Comparison of ENCODE assay signal across 2 cellular contexts in genomic region chr5:79205965-79206364, GRCh38.
TF ChIP-seq lines count a peak whose summit lies in the region.

No MANE protein-coding gene starts in this region.

TF ChIP-seq in HCT116, 20 proteins besides CTCF, POLR2A, EP300 and RAD21:
- TF ChIP-seq FOSL1 (IDR thresholded peaks at IDR 0.05; ENCODE audit: low read depth): no peak
- TF ChIP-seq ATF3 (IDR thresholded peaks at IDR 0.05): no peak
- no peak for TF ChIP-seq TCF7L2 (IDR thresholded peaks at IDR 0.05; ENCODE audit: borderline replicate concordance, extremely low read depth, insufficient read depth, insufficient read length)
- TF ChIP-seq SIN3A (IDR thresholded peaks at IDR 0.05; ENCODE audit: low read depth): no peak
- no peak for TF ChIP-seq POLR2AphosphoS5 (IDR thresholded peaks at IDR 0.05; ENCODE audit: low read depth, low read length)
- TF ChIP-seq EZH2 (IDR thresholded peaks at IDR 0.05): no peak
- TF ChIP-seq ELF1 (IDR thresholded peaks at IDR 0.05; ENCODE audit: borderline replicate concordance, low read depth): no peak
- no peak for TF ChIP-seq EGR1 (IDR thresholded peaks at IDR 0.05; ENCODE audit: low read depth)
- TF ChIP-seq JUND (IDR thresholded peaks at IDR 0.05): no peak
- no peak for TF ChIP-seq ZFX (IDR thresholded peaks at IDR 0.05)
- no peak for TF ChIP-seq ZNF274 (IDR thresholded peaks at IDR 0.05; ENCODE audit: low read depth, low read length)
- TF ChIP-seq, protein P1, sequence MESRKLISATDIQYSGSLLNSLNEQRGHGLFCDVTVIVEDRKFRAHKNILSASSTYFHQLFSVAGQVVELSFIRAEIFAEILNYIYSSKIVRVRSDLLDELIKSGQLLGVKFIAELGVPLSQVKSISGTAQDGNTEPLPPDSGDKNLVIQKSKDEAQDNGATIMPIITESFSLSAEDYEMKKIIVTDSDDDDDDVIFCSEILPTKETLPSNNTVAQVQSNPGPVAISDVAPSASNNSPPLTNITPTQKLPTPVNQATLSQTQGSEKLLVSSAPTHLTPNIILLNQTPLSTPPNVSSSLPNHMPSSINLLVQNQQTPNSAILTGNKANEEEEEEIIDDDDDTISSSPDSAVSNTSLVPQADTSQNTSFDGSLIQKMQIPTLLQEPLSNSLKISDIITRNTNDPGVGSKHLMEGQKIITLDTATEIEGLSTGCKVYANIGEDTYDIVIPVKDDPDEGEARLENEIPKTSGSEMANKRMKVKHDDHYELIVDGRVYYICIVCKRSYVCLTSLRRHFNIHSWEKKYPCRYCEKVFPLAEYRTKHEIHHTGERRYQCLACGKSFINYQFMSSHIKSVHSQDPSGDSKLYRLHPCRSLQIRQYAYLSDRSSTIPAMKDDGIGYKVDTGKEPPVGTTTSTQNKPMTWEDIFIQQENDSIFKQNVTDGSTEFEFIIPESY (IDR thresholded peaks at IDR 0.05; ENCODE audit: extremely low read depth, insufficient replicate concordance, low read length): no peak
- no peak for TF ChIP-seq YY1 (IDR thresholded peaks at IDR 0.05; ENCODE audit: extremely low read depth, insufficient replicate concordance, low read depth, low read length)
- TF ChIP-seq CEBPB (IDR thresholded peaks at IDR 0.05; ENCODE audit: low read depth): no peak
- TF ChIP-seq SRF (IDR thresholded peaks at IDR 0.05; ENCODE audit: low read depth): no peak
- TF ChIP-seq SP1 (IDR thresholded peaks at IDR 0.05; ENCODE audit: low read depth): no peak
- TF ChIP-seq REST (IDR thresholded peaks at IDR 0.05; ENCODE audit: low read depth): no peak
- no peak for TF ChIP-seq EZH2phosphoT487 (IDR thresholded peaks at IDR 0.05; ENCODE audit: borderline replicate concordance)
- TF ChIP-seq, protein P2, sequence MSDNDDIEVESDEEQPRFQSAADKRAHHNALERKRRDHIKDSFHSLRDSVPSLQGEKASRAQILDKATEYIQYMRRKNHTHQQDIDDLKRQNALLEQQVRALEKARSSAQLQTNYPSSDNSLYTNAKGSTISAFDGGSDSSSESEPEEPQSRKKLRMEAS (IDR thresholded peaks at IDR 0.05): no peak
- TF ChIP-seq CBX3 (IDR thresholded peaks at IDR 0.05; ENCODE audit: low read depth): no peak

TF ChIP-seq in K562, 482 proteins besides CTCF, POLR2A, EP300 and RAD21:
- TF ChIP-seq XRCC3 (IDR thresholded peaks at IDR 0.05): no peak
- no peak for TF ChIP-seq ZNF282 (CRISPR knock-in tag; IDR thresholded peaks at IDR 0.05)
- TF ChIP-seq ZNF764 (CRISPR knock-in tag; IDR thresholded peaks at IDR 0.05; ENCODE audit: low read depth): no peak
- no peak for TF ChIP-seq EZH2 (IDR thresholded peaks at IDR 0.05; ENCODE audit: borderline replicate concordance, low read depth, low read length)
- no peak for TF ChIP-seq MTA2 (IDR thresholded peaks at IDR 0.05; ENCODE audit: low read depth)
- no peak for TF ChIP-seq ZNF12 (CRISPR knock-in tag; IDR thresholded peaks at IDR 0.05)
- TF ChIP-seq SP1 (CRISPR knock-in tag; IDR thresholded peaks at IDR 0.05): no peak
- TF ChIP-seq, protein P3, sequence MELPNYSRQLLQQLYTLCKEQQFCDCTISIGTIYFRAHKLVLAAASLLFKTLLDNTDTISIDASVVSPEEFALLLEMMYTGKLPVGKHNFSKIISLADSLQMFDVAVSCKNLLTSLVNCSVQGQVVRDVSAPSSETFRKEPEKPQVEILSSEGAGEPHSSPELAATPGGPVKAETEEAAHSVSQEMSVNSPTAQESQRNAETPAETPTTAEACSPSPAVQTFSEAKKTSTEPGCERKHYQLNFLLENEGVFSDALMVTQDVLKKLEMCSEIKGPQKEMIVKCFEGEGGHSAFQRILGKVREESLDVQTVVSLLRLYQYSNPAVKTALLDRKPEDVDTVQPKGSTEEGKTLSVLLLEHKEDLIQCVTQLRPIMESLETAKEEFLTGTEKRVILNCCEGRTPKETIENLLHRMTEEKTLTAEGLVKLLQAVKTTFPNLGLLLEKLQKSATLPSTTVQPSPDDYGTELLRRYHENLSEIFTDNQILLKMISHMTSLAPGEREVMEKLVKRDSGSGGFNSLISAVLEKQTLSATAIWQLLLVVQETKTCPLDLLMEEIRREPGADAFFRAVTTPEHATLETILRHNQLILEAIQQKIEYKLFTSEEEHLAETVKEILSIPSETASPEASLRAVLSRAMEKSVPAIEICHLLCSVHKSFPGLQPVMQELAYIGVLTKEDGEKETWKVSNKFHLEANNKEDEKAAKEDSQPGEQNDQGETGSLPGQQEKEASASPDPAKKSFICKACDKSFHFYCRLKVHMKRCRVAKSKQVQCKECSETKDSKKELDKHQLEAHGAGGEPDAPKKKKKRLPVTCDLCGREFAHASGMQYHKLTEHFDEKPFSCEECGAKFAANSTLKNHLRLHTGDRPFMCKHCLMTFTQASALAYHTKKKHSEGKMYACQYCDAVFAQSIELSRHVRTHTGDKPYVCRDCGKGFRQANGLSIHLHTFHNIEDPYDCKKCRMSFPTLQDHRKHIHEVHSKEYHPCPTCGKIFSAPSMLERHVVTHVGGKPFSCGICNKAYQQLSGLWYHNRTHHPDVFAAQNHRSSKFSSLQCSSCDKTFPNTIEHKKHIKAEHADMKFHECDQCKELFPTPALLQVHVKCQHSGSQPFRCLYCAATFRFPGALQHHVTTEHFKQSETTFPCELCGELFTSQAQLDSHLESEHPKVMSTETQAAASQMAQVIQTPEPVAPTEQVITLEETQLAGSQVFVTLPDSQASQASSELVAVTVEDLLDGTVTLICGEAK (IDR thresholded peaks at IDR 0.05): no peak
- TF ChIP-seq, protein P3 (CRISPR knock-in tag; IDR thresholded peaks at IDR 0.05): no peak
- no peak for TF ChIP-seq RBBP5 (IDR thresholded peaks at IDR 0.05; ENCODE audit: borderline replicate concordance, insufficient read depth, low read length, poor library complexity, severe bottlenecking)
- TF ChIP-seq ZNF77 (CRISPR knock-in tag; IDR thresholded peaks at IDR 0.05): no peak
- no peak for TF ChIP-seq PCBP2 (IDR thresholded peaks at IDR 0.05; ENCODE audit: low read depth, low read length, poor library complexity, severe bottlenecking)
- TF ChIP-seq HDAC2 (IDR thresholded peaks at IDR 0.05): no peak
- no peak for TF ChIP-seq RBM14 (IDR thresholded peaks at IDR 0.05; ENCODE audit: borderline replicate concordance, insufficient read depth, low read depth, low read length)
